Comparison of ENCODE assay signal across 19 cellular contexts in genomic region chr18:75728621-75729020, GRCh38.
DNase-seq lines count a peak whose midpoint lies in the region; ATAC-seq and TF ChIP-seq lines count a peak whose summit lies in the region.
"Had no signal": no experiment of that assay in that cellular context is flagged by ENCODE, and none has a peak within 500 bp of the region (broad histone marks: within the 10 kb centered on the region; RNA-seq: fewer than 3 reads in every experiment).

No MANE protein-coding gene starts in this region.

- H3K9me3 ChIP-seq in gastroesophageal sphincter (no peaks in the 10 kb centered on the region), sigmoid colon (no peaks in the 10 kb centered on the region)

- TF ChIP-seq EP300 in gastroesophageal sphincter (IDR thresholded peaks at IDR 0.05): no peak
- TF ChIP-seq EP300 in sigmoid colon (IDR thresholded peaks at IDR 0.05): no peak

- H3K4me3 Mint-ChIP-seq in chondrocyte (ENCODE audit: unreplicated experiment): no peak overlapping the region
- H3K4me3 Mint-ChIP-seq in MCF 10A (ENCODE audit: unreplicated experiment): no peak overlapping the region
- H3K4me3 Mint-ChIP-seq: GM23338, H9 had no signal

- WGBS in gastroesophageal sphincter (ENCODE audit: low coverage in 1 of 2), 2 donors: 73% methylated on average over 4 of the region's 7 CpGs; no CpG with 5 or more reads in 1 of the 2 donors
- WGBS in sigmoid colon, 2 donors: 75 to 91% methylated on average over 7 of the region's 7 CpGs

- intact Hi-C loops in sigmoid colon (cut with DNase I) (no loop called here), MCF 10A (cut with micrococcal nuclease) (loop anchor here (5.0 to 10.0 kb wide), 3 partner anchors 521 to 1076 kb away; partner anchors contain the start of gene PTGR3)

- DNase-seq in HT1080 (ENCODE audit: low read depth) (peak; percentile 53), chondrocyte (ENCODE audit: low spot score) (no peak), kidney tubule cell (ENCODE audit: low spot score) (peak; percentile 6), sigmoid colon (no peak), MCF 10A (ENCODE audit: unreplicated experiment) (no peak), NCI-H2029 (lab: John Stamatoyannopoulos, UW) (no peak)
- DNase-seq: C1 segment of cervical spinal cord; Calu3; CD4-positive, alpha-beta memory T cell; COR-L47; DMS153; DND-41; EL; GDM1; H9 had no signal

- no peaks in the 10 kb centered on the region for H3K9me3 Mint-ChIP-seq in chondrocyte (ENCODE audit: low read depth)
- H3K9me3 Mint-ChIP-seq in MCF 10A (ENCODE audit: unreplicated experiment): no peaks in the 10 kb centered on the region
- H3K9me3 Mint-ChIP-seq: GM23338, H9 had no signal

- H3K4me3 ChIP-seq in gastroesophageal sphincter (no peak overlapping the region), sigmoid colon (no peak overlapping the region)
- H3K4me3 ChIP-seq: GM12878, GM23338 had no signal

- H3K27ac Mint-ChIP-seq in chondrocyte (ENCODE audit: unreplicated experiment): peak overlapping the region; percentile 23
- H3K27ac Mint-ChIP-seq in MCF 10A (ENCODE audit: low read depth, unreplicated experiment): no peak overlapping the region
- H3K27ac Mint-ChIP-seq: GM23338, H9 had no signal

- no peaks in the 10 kb centered on the region for H3K27me3 ChIP-seq in gastroesophageal sphincter
- H3K27me3 ChIP-seq in sigmoid colon: no peaks in the 10 kb centered on the region

- ATAC-seq in gastroesophageal sphincter: no peak
- ATAC-seq: GM12878, GM23338, HCT116 had no signal

- H3K27me3 Mint-ChIP-seq in chondrocyte (ENCODE audit: low read depth) (peaks cover 32% of the 10 kb centered on the region), MCF 10A (ENCODE audit: insufficient read depth, unreplicated experiment) (no peaks in the 10 kb centered on the region)

- no TSS peak for BruUV-seq in MCF 10A (replicated peaks; lab: Mats Ljungman, UMichigan)

- CTCF ChIA-PET in MCF 10A (lab: Yijun Ruan, JAX): interaction anchor here (0.6 to 0.7 kb wide), 2 partner anchors 1350 to 1390 kb away, joined by 3 read pairs; no protein-coding TSS in a partner anchor

- TF ChIP-seq CTCF in chondrocyte (IDR thresholded peaks at IDR 0.05): no peak
- no peak for TF ChIP-seq CTCF in gastroesophageal sphincter (IDR thresholded peaks at IDR 0.05)
- no peak for TF ChIP-seq CTCF in sigmoid colon (IDR thresholded peaks at IDR 0.05)
- no peak for TF ChIP-seq CTCF in MCF 10A (IDR thresholded peaks at IDR 0.05; ENCODE audit: unreplicated experiment)

- POLR2A ChIA-PET in MCF 10A (lab: Yijun Ruan, JAX): no interaction called here

- H3K36me3 Mint-ChIP-seq in chondrocyte (ENCODE audit: low read depth) (no peaks in the 10 kb centered on the region), MCF 10A (ENCODE audit: insufficient read depth, unreplicated experiment) (no peaks in the 10 kb centered on the region)
- H3K36me3 Mint-ChIP-seq: CD4-positive, alpha-beta memory T cell had no signal

- H3K36me3 ChIP-seq in gastroesophageal sphincter (no peaks in the 10 kb centered on the region), sigmoid colon (no peaks in the 10 kb centered on the region)

- H3K27ac ChIP-seq in gastroesophageal sphincter (no peak overlapping the region), sigmoid colon (no peak overlapping the region)

- H3K4me1 ChIP-seq in gastroesophageal sphincter (no peaks in the 10 kb centered on the region), sigmoid colon (no peaks in the 10 kb centered on the region)

- H3K4me1 Mint-ChIP-seq in chondrocyte (ENCODE audit: low read depth) (no peaks in the 10 kb centered on the region), MCF 10A (ENCODE audit: insufficient read depth, unreplicated experiment) (no peaks in the 10 kb centered on the region)
- H3K4me1 Mint-ChIP-seq: CD4-positive, alpha-beta memory T cell; GM23338 had no signal

- TF ChIP-seq POLR2A in gastroesophageal sphincter (IDR thresholded peaks at IDR 0.05) (no peak), sigmoid colon (IDR thresholded peaks at IDR 0.05) (no peak)

Comparison
In these comparisons a context has a peak if more than half of its experiments do, and no peak if none do; other contexts are left out.
1. DNase-seq: peak in HT1080 (single experiment) and kidney tubule cell (single experiment); none in chondrocyte (single experiment), sigmoid colon (single experiment), MCF 10A (single experiment) and NCI-H2029 (single experiment).